Comparison of ENCODE assay signal across 28 cellular contexts in the genomic region with DNA sequence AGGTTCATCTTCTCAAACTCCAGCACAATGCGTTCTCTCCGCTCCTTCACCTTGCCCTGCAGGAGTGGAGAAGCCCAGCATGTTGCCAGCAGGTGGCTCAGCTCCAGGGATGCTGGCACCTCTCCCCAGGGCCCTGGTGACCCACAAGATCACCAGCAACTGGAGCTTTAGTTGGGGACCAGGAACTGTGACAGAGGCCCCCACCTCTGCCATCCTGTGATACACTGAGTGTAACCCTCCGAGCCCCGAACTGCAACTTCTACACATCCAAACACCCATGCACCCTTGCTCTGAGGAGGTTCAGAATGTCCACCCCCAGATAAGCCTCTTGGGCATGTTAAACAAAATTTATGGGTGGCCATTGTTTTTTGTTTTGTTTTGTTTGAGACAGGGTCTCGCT. TPM values are rescaled to one million over a fixed set of nuclear protein-coding genes. Genes with fewer than 3 reads are reported as not detected.
"Had no signal": no experiment of that assay in that cellular context is flagged by ENCODE, and none has a peak within 500 bp of the region (broad histone marks: within the 10 kb centered on the region; RNA-seq: fewer than 3 reads in every experiment).

No MANE protein-coding gene starts in this region.

- H3K9me3 Mint-ChIP-seq: naive thymus-derived CD8-positive, alpha-beta T cell; stimulated activated naive B cell treated with anti-CD40 and anti-IgM and Interleukin-4, amounts not matched to agents 10 μg/mL and 1 μg/mL and 100 μg/mL, for 72 hours had no signal

- H3K27ac Mint-ChIP-seq: progenitor cell of endocrine pancreas; stimulated activated naive B cell treated with anti-CD40 and anti-IgM and Interleukin-4, amounts not matched to agents 10 μg/mL and 1 μg/mL and 100 μg/mL, for 72 hours had no signal

- H3K36me3 ChIP-seq: right atrium auricular region, right lobe of liver, thyroid gland, transverse colon had no signal

- H3K4me3 ChIP-seq: heart right ventricle, lower lobe of right lung, right atrium auricular region, right lobe of liver, smooth muscle cell, stomach, testis, thyroid gland, transverse colon, upper lobe of left lung had no signal

- H3K36me3 Mint-ChIP-seq: naive thymus-derived CD8-positive, alpha-beta T cell had no signal

- FAIRE-seq: keratinocyte, urothelium cell line had no signal

- DNase-seq: heart right ventricle; hippocampal formation; kidney glomerular epithelial cell; left cardiac atrium; lower lobe of right lung; mammary epithelial cell; mesenchymal stem cell; naive thymus-derived CD8-positive, alpha-beta T cell; nucleus accumbens; stimulated activated CD4-positive, alpha-beta T cell treated with anti-CD3 and anti-CD28 coated beads, Interleukin-1b, Interleukin-23, amount 100 ng/mL, for 48 hours; stimulated activated CD4-positive, alpha-beta T cell treated with anti-CD3 and anti-CD28 coated beads, Interleukin-2, amount 100 ng/mL, for 48 hours; stimulated activated CD4-positive, alpha-beta T cell treated with anti-CD3 and anti-CD28 coated beads, Interleukin-4, amount 100 ng/mL, for 4 hours; stimulated activated CD8-positive, alpha-beta memory T cell treated with anti-CD3 and anti-CD28 coated beads, Interleukin-4, amount 100 ng/mL, for 48 hours; stimulated activated naive B cell treated with anti-CD40 and anti-IgM and Interleukin-4, amounts not matched to agents 10 μg/mL and 1 μg/mL and 100 μg/mL, for 72 hours; stimulated activated naive CD8-positive, alpha-beta T cell treated with anti-CD3 and anti-CD28 coated beads, Interleukin-15, Interleukin-2, amounts not matched to agents 100 U/mL and 50 U/mL, for 24 hours; stomach; testis; thyroid gland; transverse colon had no signal

- H3K4me3 Mint-ChIP-seq: naive thymus-derived CD8-positive, alpha-beta T cell; stimulated activated naive B cell treated with anti-CD40 and anti-IgM and Interleukin-4, amounts not matched to agents 10 μg/mL and 1 μg/mL and 100 μg/mL, for 72 hours had no signal

- H3K27me3 ChIP-seq: right lobe of liver, testis, thyroid gland had no signal

- ATAC-seq: heart right ventricle; left cardiac atrium; left lobe of liver; lower lobe of right lung; naive thymus-derived CD8-positive, alpha-beta T cell; right lobe of liver; stimulated activated naive B cell treated with anti-CD40 and anti-IgM and Interleukin-4, amounts not matched to agents 10 μg/mL and 1 μg/mL and 100 μg/mL, for 72 hours; stimulated activated naive CD8-positive, alpha-beta T cell treated with anti-CD3 and anti-CD28 coated beads, Interleukin-15, Interleukin-2, amounts not matched to agents 100 U/mL and 50 U/mL, for 24 hours had no signal

RNA-seq across cellular contexts. Expression of gene TRIM17, which starts 5.5 kb away (rescaled TPM):
- total RNA-seq: left lobe of liver, pulmonary artery endothelial cell, right atrium auricular region, right lobe of liver, transverse colon had no signal
